In genomic region chr21:44405091-44405947, GRCh38 we compare ENCODE assay signal across 1 cellular context.
TF ChIP-seq lines count a peak whose summit lies in the region.

No MANE protein-coding gene starts in this region.

TF ChIP-seq in SK-N-SH, 30 proteins besides CTCF, POLR2A, EP300 and RAD21 (continued from another document):
- no peak for TF ChIP-seq ZBTB33 (IDR thresholded peaks at IDR 0.05; ENCODE audit: borderline replicate concordance, low read depth)
